Comparison of ENCODE assay signal across 10 cellular contexts in the genomic region with DNA sequence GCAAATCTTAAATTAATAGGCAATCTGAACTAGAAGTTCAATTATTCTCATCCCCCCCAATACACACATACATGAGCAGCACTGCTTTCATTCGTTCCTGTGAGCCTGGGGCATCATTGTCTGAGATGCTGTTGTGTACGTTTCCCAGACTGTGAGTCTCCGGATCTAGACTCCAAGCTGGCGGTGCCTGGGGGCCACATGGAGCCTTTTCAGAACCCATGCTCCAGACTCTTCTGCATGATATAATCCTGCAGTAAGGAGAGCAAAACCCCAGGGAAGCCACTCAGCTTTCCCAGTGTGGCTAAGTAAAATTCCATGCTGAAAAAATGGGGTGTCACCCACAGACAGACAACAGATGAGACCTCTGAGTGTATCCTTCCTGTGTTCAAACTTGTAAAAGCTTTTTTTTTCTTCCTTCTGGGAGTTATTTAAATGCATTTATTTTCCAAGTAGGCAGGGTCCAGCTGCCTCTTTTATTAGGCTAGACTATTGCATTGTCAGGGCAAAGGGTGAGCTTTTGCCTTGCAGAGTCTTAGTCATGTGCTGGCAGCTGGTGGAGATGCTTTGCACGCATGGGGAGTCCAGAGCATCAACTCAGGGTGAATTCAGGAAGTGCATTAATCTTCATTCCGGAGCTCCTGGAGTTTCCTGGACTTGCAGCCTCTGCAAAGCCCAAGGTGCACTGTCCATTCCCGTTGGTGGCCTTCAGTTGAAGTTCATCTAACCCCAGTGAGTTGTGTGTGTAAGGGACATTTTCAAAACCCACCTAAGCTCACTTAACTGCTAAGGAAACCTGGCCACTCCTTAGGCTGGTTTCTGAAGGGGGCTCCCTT.
DNase-seq lines count a peak whose midpoint lies in the region; ATAC-seq and TF ChIP-seq lines count a peak whose summit lies in the region.
"Had no signal": no experiment of that assay in that cellular context is flagged by ENCODE, and none has a peak within 500 bp of the region (broad histone marks: within the 10 kb centered on the region; RNA-seq: fewer than 3 reads in every experiment).

No MANE protein-coding gene starts in this region.

- DNase-seq in NB4 (ENCODE audit: low read depth) (peak; percentile 85), right cardiac atrium (peak in 1 of 3 donors; percentile 37), erythroblast (lab: John Stamatoyannopoulos, UW) (no peak), thyroid gland (no peak), NCI-H1694 treated with DMSO at 0.1 percent for 48 hours (lab: John Stamatoyannopoulos, UW) (no peak)
- DNase-seq: activated CD8-positive, alpha-beta memory T cell treated with anti-CD3 and anti-CD28 coated beads for 24 hours had no signal

- H3K27ac ChIP-seq in BLaER1: no peak overlapping the region
- no peak overlapping the region for H3K27ac ChIP-seq in right cardiac atrium (ENCODE audit: low read length)
- H3K27ac ChIP-seq in thyroid gland: no peak overlapping the region
- H3K27ac ChIP-seq: KMS-11 had no signal

- H3K4me2 ChIP-seq in BLaER1: peak overlapping the region; percentile 46
- H3K4me2 ChIP-seq: KMS-11 had no signal

- intact Hi-C loops in right cardiac atrium (cut with DNase I): loop anchor here in 1 of 4 donors (10.0 kb wide), 1 partner anchor 196 kb away; the partner anchor contains the start of gene EGR2
- intact Hi-C loops in thyroid gland (cut with DNase I): loop anchor here (10.0 kb wide), 3 partner anchors 196 to 536 kb away; partner anchors contain the start of gene EGR2

- H3K4me3 ChIP-seq in BLaER1: no peak overlapping the region
- no peak overlapping the region for H3K4me3 ChIP-seq in NB4 (ENCODE audit: low read depth, low read length)
- H3K4me3 ChIP-seq in right cardiac atrium (ENCODE audit: low read length): no peak overlapping the region
- no peak overlapping the region for H3K4me3 ChIP-seq in thyroid gland (replicated peaks in 1 of 3)

- H3K9me3 ChIP-seq in BLaER1 (no peaks in the 10 kb centered on the region), right cardiac atrium (ENCODE audit: control insufficient read depth, low read length) (no peaks in the 10 kb centered on the region), thyroid gland (no peaks in the 10 kb centered on the region)

- H3K36me3 ChIP-seq in BLaER1 (no peaks in the 10 kb centered on the region), thyroid gland (no peaks in the 10 kb centered on the region)

- H3K4me1 ChIP-seq in BLaER1 (peaks cover 54% of the 10 kb centered on the region), right cardiac atrium (ENCODE audit: control insufficient read depth, insufficient read depth, low read length) (no peaks in the 10 kb centered on the region), thyroid gland (no peaks in the 10 kb centered on the region)

- 66% methylated on average over 7 of the region's 7 CpGs for WGBS in right cardiac atrium
- 72 to 76% methylated on average over 7 of the region's 7 CpGs for WGBS in thyroid gland, 2 donors

- no peak for TF ChIP-seq CTCF in NB4 (IDR thresholded peaks at IDR 0.05; ENCODE audit: low read depth, low read length)
- TF ChIP-seq CTCF in thyroid gland (IDR thresholded peaks at IDR 0.05): no peak

- no peaks in the 10 kb centered on the region for H4K20me1 ChIP-seq in BLaER1

- TF ChIP-seq POLR2A in NB4 (IDR thresholded peaks at IDR 0.05; ENCODE audit: extremely low read depth, insufficient read length) (no peak), erythroblast (IDR thresholded peaks at IDR 0.05; ENCODE audit: low read length) (no peak), thyroid gland (IDR thresholded peaks at IDR 0.05) (no peak)

- no peaks in the 10 kb centered on the region for H3K27me3 ChIP-seq in BLaER1
- H3K27me3 ChIP-seq in right cardiac atrium (ENCODE audit: control insufficient read depth, insufficient read depth): no peaks in the 10 kb centered on the region
- H3K27me3 ChIP-seq in thyroid gland: no peaks in the 10 kb centered on the region

- ATAC-seq in GM21423 (IDR thresholded peaks at IDR 0.05; ENCODE audit: unreplicated experiment) (peak; percentile 34), right cardiac atrium (peak; percentile 57 to 63), HG03280 (IDR thresholded peaks at IDR 0.05; ENCODE audit: unreplicated experiment) (no peak)

- H3K9ac ChIP-seq in BLaER1: no peak overlapping the region
- H3K9ac ChIP-seq: KMS-11 had no signal
